Comparison of ENCODE assay signal across 8 cellular contexts in the genomic region with DNA sequence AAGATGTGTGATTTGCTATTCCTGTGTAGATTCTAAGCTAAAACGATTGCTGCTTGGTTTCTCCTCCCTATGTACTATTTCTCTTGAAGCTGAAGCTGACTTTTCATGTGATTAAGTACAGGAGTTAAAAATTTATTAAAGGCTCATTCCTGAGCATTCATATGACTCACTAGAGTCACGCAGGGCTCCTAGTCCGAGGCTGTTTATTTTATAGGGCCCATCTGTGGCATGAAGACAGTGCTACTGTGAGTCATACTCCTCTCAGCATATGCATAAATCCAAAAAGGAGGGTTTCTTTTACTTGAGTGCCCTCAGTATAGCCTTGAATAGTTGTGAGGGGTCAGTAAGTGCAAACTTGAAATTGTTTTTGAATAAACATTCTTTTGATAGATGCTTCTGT.
DNase-seq lines count a peak whose midpoint lies in the region; ATAC-seq and TF ChIP-seq lines count a peak whose summit lies in the region.

No MANE protein-coding gene starts in this region.

- DNase-seq in SJSA1 (ENCODE audit: low read depth in 1 of 2, low spot score in 2 of 2) (peak; percentile 83 to 86), fibroblast of mammary gland (ENCODE audit: low read depth) (peak; percentile 96), retinal pigment epithelial cell (ENCODE audit: low read depth) (peak; percentile 72), SW 1271 (lab: John Stamatoyannopoulos, UW) (no peak), HEK293T (ENCODE audit: extremely low spot score) (no peak)

- POLR2A ChIA-PET in HEK293T (lab: Yijun Ruan, JAX): no interaction called here

- ATAC-seq in GM18517 (IDR thresholded peaks at IDR 0.05; ENCODE audit: unreplicated experiment) (peak; percentile 54), GM18870 (IDR thresholded peaks at IDR 0.05; ENCODE audit: unreplicated experiment) (no peak), GM21390 (IDR thresholded peaks at IDR 0.05; ENCODE audit: unreplicated experiment) (no peak)

- CTCF ChIA-PET in HEK293T (lab: Yijun Ruan, JAX): no interaction called here

- H3K36me3 ChIP-seq in SJSA1: no peaks in the 10 kb centered on the region

- no peak overlapping the region for H3K4me3 ChIP-seq in SJSA1
- H3K4me3 ChIP-seq in fibroblast of mammary gland (ENCODE audit: control insufficient read depth, low read depth, low read length): no peak overlapping the region
- no peak overlapping the region for H3K4me3 ChIP-seq in retinal pigment epithelial cell (ENCODE audit: low read length)

- no peaks in the 10 kb centered on the region for H3K9me3 ChIP-seq in SJSA1 (replicated peaks)

- peak overlapping the region; percentile 75 for H3K27ac ChIP-seq in SJSA1

- TF ChIP-seq CTCF in fibroblast of mammary gland (conservative IDR thresholded peaks at IDR 0.05; ENCODE audit: control insufficient read depth, insufficient read depth, low read depth, low read length) (no peak), retinal pigment epithelial cell (conservative IDR thresholded peaks at IDR 0.05; ENCODE audit: low read depth, low read length) (no peak)

- peaks cover 38% of the 10 kb centered on the region for H3K4me1 ChIP-seq in SJSA1 (replicated peaks)

- no peaks in the 10 kb centered on the region for H3K27me3 ChIP-seq in SJSA1 (replicated peaks)

TF ChIP-seq in HEK293T, 16 proteins besides CTCF, POLR2A, EP300 and RAD21:
- no peak for TF ChIP-seq HDGF (IDR thresholded peaks at IDR 0.05; ENCODE audit: borderline replicate concordance)
- no peak for TF ChIP-seq TARDBP (IDR thresholded peaks at IDR 0.05)
- TF ChIP-seq ARNT (IDR thresholded peaks at IDR 0.05): no peak
- no peak for TF ChIP-seq FOXM1 (IDR thresholded peaks at IDR 0.05; ENCODE audit: borderline replicate concordance)
- TF ChIP-seq CTBP1 (IDR thresholded peaks at IDR 0.05; ENCODE audit: borderline replicate concordance): no peak
- no peak for TF ChIP-seq SP1 (IDR thresholded peaks at IDR 0.05)
- no peak for TF ChIP-seq FOXA1 (IDR thresholded peaks at IDR 0.05)
- no peak for TF ChIP-seq L3MBTL2 (conservative IDR thresholded peaks at IDR 0.05)
- TF ChIP-seq NFRKB (IDR thresholded peaks at IDR 0.05): no peak
- TF ChIP-seq, protein P1, sequence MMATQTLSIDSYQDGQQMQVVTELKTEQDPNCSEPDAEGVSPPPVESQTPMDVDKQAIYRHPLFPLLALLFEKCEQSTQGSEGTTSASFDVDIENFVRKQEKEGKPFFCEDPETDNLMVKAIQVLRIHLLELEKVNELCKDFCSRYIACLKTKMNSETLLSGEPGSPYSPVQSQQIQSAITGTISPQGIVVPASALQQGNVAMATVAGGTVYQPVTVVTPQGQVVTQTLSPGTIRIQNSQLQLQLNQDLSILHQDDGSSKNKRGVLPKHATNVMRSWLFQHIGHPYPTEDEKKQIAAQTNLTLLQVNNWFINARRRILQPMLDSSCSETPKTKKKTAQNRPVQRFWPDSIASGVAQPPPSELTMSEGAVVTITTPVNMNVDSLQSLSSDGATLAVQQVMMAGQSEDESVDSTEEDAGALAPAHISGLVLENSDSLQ (IDR thresholded peaks at IDR 0.05): no peak
TF ChIP-seq in HEK293T: peak in this region for 0.

Comparison
In these comparisons a context has a peak if more than half of its experiments do, and no peak if none do; other contexts are left out.
1. DNase-seq: peak in SJSA1 (2 of 2), fibroblast of mammary gland (single experiment) and retinal pigment epithelial cell (single experiment); none in SW 1271 (0 of 2) and HEK293T (single experiment).